ENCODE assay signal across 1 cellular context in the genomic region with DNA sequence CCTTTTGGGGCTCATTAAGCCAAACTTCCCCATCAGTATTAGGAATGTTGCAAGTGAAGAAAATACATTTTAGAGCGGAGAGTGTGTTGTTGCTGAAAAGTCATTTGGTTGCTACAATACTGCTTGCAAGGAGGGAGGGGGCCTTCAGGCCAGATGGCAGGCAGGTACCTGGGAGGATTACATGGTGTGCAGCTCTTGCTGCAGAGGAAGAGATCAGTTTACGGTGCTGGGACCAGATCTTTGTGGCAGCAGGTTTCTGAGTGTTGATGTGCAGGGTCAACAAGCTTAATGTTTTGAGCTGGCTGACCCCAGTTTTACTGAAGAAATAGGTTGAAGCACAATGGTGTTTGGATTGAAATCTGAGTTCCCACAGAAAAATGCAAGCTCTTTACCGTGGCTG.
TF ChIP-seq lines count a peak whose summit lies in the region.

No MANE protein-coding gene starts in this region.

TF ChIP-seq in H1, 55 proteins besides CTCF, POLR2A, EP300 and RAD21:
- no peak for TF ChIP-seq CREB1 (IDR thresholded peaks at IDR 0.05)
- TF ChIP-seq EZH2 (IDR thresholded peaks at IDR 0.05; ENCODE audit: low read depth, low read length, severe bottlenecking), result no peak
- TF ChIP-seq SP4 (IDR thresholded peaks at IDR 0.05; ENCODE audit: low read length), result no peak
- no peak for TF ChIP-seq KDM4A (IDR thresholded peaks at IDR 0.05; ENCODE audit: low read depth, low read length, severe bottlenecking)
- TF ChIP-seq BRCA1 (IDR thresholded peaks at IDR 0.05; ENCODE audit: low read depth, low read length), result no peak
- no peak for TF ChIP-seq CHD7 (IDR thresholded peaks at IDR 0.05; ENCODE audit: insufficient replicate concordance, low read length)
- no peak for TF ChIP-seq POLR2AphosphoS5 (IDR thresholded peaks at IDR 0.05; ENCODE audit: low read depth, low read length)
- TF ChIP-seq TCF12 (IDR thresholded peaks at IDR 0.05; ENCODE audit: low read depth, low read length), result no peak
- TF ChIP-seq ZNF274 (IDR thresholded peaks at IDR 0.05; ENCODE audit: borderline replicate concordance, extremely low read depth, low read length), result no peak
- TF ChIP-seq SP2 (IDR thresholded peaks at IDR 0.05; ENCODE audit: low read length), result no peak
- no peak for TF ChIP-seq JUN (IDR thresholded peaks at IDR 0.05; ENCODE audit: low read depth, low read length)
- TF ChIP-seq NANOG (IDR thresholded peaks at IDR 0.05; ENCODE audit: insufficient read depth, low read depth, low read length, poor library complexity, severe bottlenecking), result no peak
- TF ChIP-seq CBX8 (IDR thresholded peaks at IDR 0.05; ENCODE audit: borderline replicate concordance, low read depth, low read length), result no peak
- no peak for TF ChIP-seq RBBP5 (IDR thresholded peaks at IDR 0.05; ENCODE audit: borderline replicate concordance, low read depth, low read length)
- no peak for TF ChIP-seq SIX5 (IDR thresholded peaks at IDR 0.05; ENCODE audit: low read depth, low read length)
- TF ChIP-seq GTF2F1 (IDR thresholded peaks at IDR 0.05; ENCODE audit: borderline replicate concordance, low read depth, low read length), result no peak
- no peak for TF ChIP-seq CBX5 (IDR thresholded peaks at IDR 0.05; ENCODE audit: low read depth, low read length)
- no peak for TF ChIP-seq KDM1A (IDR thresholded peaks at IDR 0.05; ENCODE audit: borderline replicate concordance, low read length)
- no peak for TF ChIP-seq YY1 (IDR thresholded peaks at IDR 0.05; ENCODE audit: low read depth, low read length)
TF ChIP-seq in H1: peak in this region for 0.
